16 cellular contexts compared by ENCODE assay signal in genomic region chr9:129184743-129185142, GRCh38.
"Had no signal": no experiment of that assay in that cellular context is flagged by ENCODE, and none has a peak within 500 bp of the region (broad histone marks: within the 10 kb centered on the region; RNA-seq: fewer than 3 reads in every experiment).

No MANE protein-coding gene starts in this region.

- DNase-seq: activated T-cell treated with anti-CD3 and anti-CD28 coated beads, Interleukin-2, amount 50 U/mL, for 24 hours; cortex of kidney; left ventricle myocardium inferior; spleen; stimulated activated CD4-positive, alpha-beta T cell treated with anti-CD3 and anti-CD28 coated beads, Interleukin-4, amount 100 ng/mL, for 1 hour; stimulated activated naive CD4-positive, alpha-beta T cell; T-helper 1 cell; testis had no signal

- H3K27ac Mint-ChIP-seq: activated naive CD4-positive, alpha-beta T cell treated with anti-CD3 and anti-CD28 coated beads, Interleukin-2, amount 50 U/mL, for 72 hours; activated T-cell treated with anti-CD3 and anti-CD28 coated beads, Interleukin-2, amount 50 U/mL, for 24 hours; activated T-helper 17 cell treated with anti-CD3 and anti-CD28 coated beads, Interleukin-2, amount 50 U/mL, for 72 hours; WTC11 had no signal

- ATAC-seq: activated naive CD4-positive, alpha-beta T cell treated with anti-CD3 and anti-CD28 coated beads, Interleukin-2, amount 50 U/mL, for 72 hours; activated T-helper 17 cell treated with anti-CD3 and anti-CD28 coated beads, Interleukin-2, amount 50 U/mL, for 72 hours; WTC11 had no signal

- H3K27me3 ChIP-seq: ascending aorta, testis had no signal

- H3K36me3 ChIP-seq: ascending aorta, left ventricle myocardium inferior, spleen had no signal

- H3K27me3 Mint-ChIP-seq: activated T-cell treated with anti-CD3 and anti-CD28 coated beads, Interleukin-2, amount 50 U/mL, for 24 hours; activated T-helper 17 cell treated with anti-CD3 and anti-CD28 coated beads, Interleukin-2, amount 50 U/mL, for 72 hours; progenitor cell of endocrine pancreas; type B pancreatic cell had no signal

- H3K36me3 Mint-ChIP-seq: activated naive CD4-positive, alpha-beta T cell treated with anti-CD3 and anti-CD28 coated beads, Interleukin-2, amount 50 U/mL, for 72 hours; type B pancreatic cell; WTC11 had no signal

- H3K9me3 ChIP-seq: ascending aorta, testis had no signal

- H3K4me1 ChIP-seq: ascending aorta had no signal

- H3K4me3 Mint-ChIP-seq: activated T-cell treated with anti-CD3 and anti-CD28 coated beads, Interleukin-2, amount 50 U/mL, for 24 hours; activated T-helper 17 cell treated with anti-CD3 and anti-CD28 coated beads, Interleukin-2, amount 50 U/mL, for 72 hours; neural crest cell; WTC11 had no signal

- H3K27ac ChIP-seq: ascending aorta, epithelial cell of prostate, left ventricle myocardium inferior had no signal

- H3K9me3 Mint-ChIP-seq: activated naive CD4-positive, alpha-beta T cell treated with anti-CD3 and anti-CD28 coated beads, Interleukin-2, amount 50 U/mL, for 72 hours; activated T-cell treated with anti-CD3 and anti-CD28 coated beads, Interleukin-2, amount 50 U/mL, for 24 hours; activated T-helper 17 cell treated with anti-CD3 and anti-CD28 coated beads, Interleukin-2, amount 50 U/mL, for 72 hours; neural crest cell; type B pancreatic cell had no signal

- H3K4me3 ChIP-seq: ascending aorta, left ventricle myocardium inferior, spleen, testis had no signal
